ENCODE assay signal across 21 cellular contexts in the genomic region with DNA sequence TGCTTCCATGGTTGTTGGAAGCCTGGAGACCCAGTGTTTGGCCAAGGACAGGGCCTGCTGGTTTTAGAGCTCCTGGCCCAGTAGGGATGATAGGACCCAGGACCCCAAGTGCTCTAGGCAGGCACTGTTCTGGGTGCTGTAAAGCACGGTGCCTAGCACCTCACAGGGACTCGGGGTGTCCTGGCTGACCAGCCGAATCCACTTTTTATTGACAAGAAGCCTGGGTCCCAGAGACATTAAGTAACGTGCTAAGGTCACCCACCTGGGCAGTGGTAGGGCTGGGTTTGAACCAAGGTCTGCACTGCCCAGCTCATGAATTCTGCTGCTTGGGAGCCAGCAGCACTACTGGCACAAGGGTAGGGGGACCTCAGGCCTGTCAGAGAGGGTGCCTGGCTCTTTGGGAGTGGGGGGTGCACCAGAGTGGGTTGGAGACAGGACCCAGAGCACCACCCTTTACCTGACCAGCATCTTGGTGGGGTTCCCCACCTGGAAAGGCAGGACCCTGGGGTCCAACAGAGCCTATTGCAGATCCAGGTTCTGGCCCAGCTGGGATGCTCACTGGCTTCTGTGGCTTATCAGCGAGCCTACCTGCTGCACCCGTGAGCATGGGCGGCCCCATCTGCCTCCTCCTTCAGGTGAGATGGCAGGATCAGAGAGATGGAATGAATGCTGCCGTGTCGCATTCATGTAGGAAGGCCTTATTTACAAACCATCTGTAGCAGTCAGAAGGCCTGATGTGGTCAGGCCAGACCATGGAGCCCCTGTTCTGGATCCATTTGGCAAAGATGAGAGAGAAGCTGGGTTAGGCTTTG. TPM values are rescaled to one million over a fixed set of nuclear protein-coding genes. Genes with fewer than 3 reads are reported as not detected.
A peak's percentile ranks its signal among the peaks of the same experiment; 100 is the strongest.
DNase-seq lines count a peak whose midpoint lies in the region; ATAC-seq, FAIRE-seq and TF ChIP-seq lines count a peak whose summit lies in the region.
"Had no signal": no experiment of that assay in that cellular context is flagged by ENCODE, and none has a peak within 500 bp of the region (broad histone marks: within the 10 kb centered on the region; RNA-seq: fewer than 3 reads in every experiment).

No MANE protein-coding gene starts in this region.

- no peak for TF ChIP-seq EP300 in K562 (IDR thresholded peaks at IDR 0.05; ENCODE audit: low read length)

- H3K9me3 ChIP-seq in CD8-positive, alpha-beta T cell (ENCODE audit: low read length): peaks cover 10% of the 10 kb centered on the region
- no peaks in the 10 kb centered on the region for H3K9me3 ChIP-seq in K562 (replicated peaks; ENCODE audit: control insufficient read depth, insufficient read depth, low read depth, low read length)
- H3K9me3 ChIP-seq in naive thymus-derived CD4-positive, alpha-beta T cell (ENCODE audit: control insufficient read depth in 2 of 3, low read length in 3 of 3): peaks cover 0 to 12% (median 0%) of the 10 kb centered on the region in 3 experiments

- H4K20me1 ChIP-seq in K562 (replicated peaks; ENCODE audit: control insufficient read depth, insufficient read depth, low read length): peaks cover 65% of the 10 kb centered on the region

- TF ChIP-seq RAD21 in K562 (CRISPR knock-in tag; conservative IDR thresholded peaks at IDR 0.05 in 1 of 2, IDR thresholded peaks at IDR 0.05 in 1 of 2): no peak

- H3K9me1 ChIP-seq in K562 (ENCODE audit: control insufficient read depth, insufficient read depth, low read length): peaks cover 37% of the 10 kb centered on the region

- in situ Hi-C loops in K562 (cut with MboI): no loop called here

- H2AFZ ChIP-seq in K562 (ENCODE audit: low read depth, low read length): no peak overlapping the region

- H3K36me3 Mint-ChIP-seq in activated CD4-positive, alpha-beta T cell treated with anti-CD3 and anti-CD28 coated beads for 36 hours (ENCODE audit: low read depth): peaks cover 42% of the 10 kb centered on the region
- H3K36me3 Mint-ChIP-seq in CD8-positive, alpha-beta T cell: peaks cover 37% of the 10 kb centered on the region
- peaks cover 0 to 38% (median 33%) of the 10 kb centered on the region in 5 donors for H3K36me3 Mint-ChIP-seq in naive thymus-derived CD4-positive, alpha-beta T cell
- H3K36me3 Mint-ChIP-seq in T-helper 2 cell treated with Interferon-gamma antibody and Interleukin-4, amounts not matched to agents 5 μg/mL and 100 μg/mL, for 36 hours (ENCODE audit: low read depth): peaks cover 40% of the 10 kb centered on the region

- no peaks in the 10 kb centered on the region for H3K36me3 ChIP-seq in CD8-positive, alpha-beta T cell (ENCODE audit: insufficient read depth, low read length)
- H3K36me3 ChIP-seq in K562 (ENCODE audit: control insufficient read depth, insufficient read depth, low read length): peaks cover 13% of the 10 kb centered on the region; the same call in 2 of the 3 replicates
- peaks cover 0 to 4% (median 0%) of the 10 kb centered on the region in 3 experiments for H3K36me3 ChIP-seq in naive thymus-derived CD4-positive, alpha-beta T cell (ENCODE audit: control insufficient read depth in 2 of 3, insufficient read depth in 3 of 3, low read length in 3 of 3)

- 84% methylated on average over 9 of the region's 9 CpGs for WGBS in K562 (ENCODE audit: insufficient coverage, low coverage, missing lambda C conversion rate)

- TF ChIP-seq POLR2A in K562 (conservative IDR thresholded peaks at IDR 0.05): no peak

- H3K27ac ChIP-seq in CD8-positive, alpha-beta T cell (ENCODE audit: low read depth, low read length): no peak overlapping the region
- no peak overlapping the region for H3K27ac ChIP-seq in K562 (ENCODE audit: extremely low read depth, low read depth, low read length)
- H3K27ac ChIP-seq in naive thymus-derived CD4-positive, alpha-beta T cell (ENCODE audit: low read depth, low read length): peak overlapping the region; percentile 47
- H3K27ac ChIP-seq: 22Rv1 had no signal

- no peak for ATAC-seq in activated CD4-positive, alpha-beta T cell treated with anti-CD3 and anti-CD28 coated beads for 36 hours
- no peak for ATAC-seq in CD8-positive, alpha-beta T cell
- ATAC-seq in K562 (no peak), GM18511 (IDR thresholded peaks at IDR 0.05; ENCODE audit: unreplicated experiment) (no peak)
- no peak for ATAC-seq in naive thymus-derived CD4-positive, alpha-beta T cell

- no peak overlapping the region for H3K4me3 ChIP-seq in CD8-positive, alpha-beta T cell (ENCODE audit: low read depth, low read length)
- no peak overlapping the region for H3K4me3 ChIP-seq in K562
- no peak overlapping the region for H3K4me3 ChIP-seq in naive thymus-derived CD4-positive, alpha-beta T cell (ENCODE audit: low read length)

- intact Hi-C loops in activated CD4-positive, alpha-beta T cell treated with anti-CD3 and anti-CD28 coated beads for 36 hours (cut with DNase I, micrococcal nuclease): no loop called here
- intact Hi-C loops in CD8-positive, alpha-beta T cell (cut with DNase I, micrococcal nuclease): no loop called here
- intact Hi-C loops in K562 (cut with micrococcal nuclease): no loop called here
- intact Hi-C loops in naive thymus-derived CD4-positive, alpha-beta T cell (cut with micrococcal nuclease): no loop called here

- peaks cover 58% of the 10 kb centered on the region for H3K4me1 ChIP-seq in CD8-positive, alpha-beta T cell (ENCODE audit: insufficient read depth, low read length)
- peaks cover 0 to 20% of the 10 kb centered on the region in 2 experiments; a peak in 3 of 5 replicates for H3K4me1 ChIP-seq in K562 (replicated peaks in 1 of 2; ENCODE audit: control insufficient read depth in 2 of 2, insufficient read depth in 2 of 2, low read length in 2 of 2)
- H3K4me1 ChIP-seq in naive thymus-derived CD4-positive, alpha-beta T cell (ENCODE audit: control insufficient read depth in 2 of 2, insufficient read depth in 2 of 2, low read length in 2 of 2): peaks cover under 1 to 54% of the 10 kb centered on the region in 2 donors

- H3K27me3 ChIP-seq in CD8-positive, alpha-beta T cell (ENCODE audit: insufficient read depth, low read length): no peaks in the 10 kb centered on the region
- H3K27me3 ChIP-seq in K562 (ENCODE audit: control insufficient read depth in 2 of 2, insufficient read depth in 2 of 2, low read length in 2 of 2): no peaks in the 10 kb centered on the region
- H3K27me3 ChIP-seq in naive thymus-derived CD4-positive, alpha-beta T cell (ENCODE audit: control insufficient read depth in 2 of 2, insufficient read depth in 2 of 2, low read length in 2 of 2): no peaks in the 10 kb centered on the region

- H3K9me3 Mint-ChIP-seq in activated CD4-positive, alpha-beta T cell treated with anti-CD3 and anti-CD28 coated beads for 36 hours (ENCODE audit: low read depth): peaks cover 24% of the 10 kb centered on the region
- peaks cover 16% of the 10 kb centered on the region for H3K9me3 Mint-ChIP-seq in CD8-positive, alpha-beta T cell
- H3K9me3 Mint-ChIP-seq in naive thymus-derived CD4-positive, alpha-beta T cell: peaks cover 0 to 30% (median 13%) of the 10 kb centered on the region in 11 donors
- H3K9me3 Mint-ChIP-seq in T-helper 2 cell treated with Interferon-gamma antibody and Interleukin-4, amounts not matched to agents 5 μg/mL and 100 μg/mL, for 36 hours: peaks cover 32% of the 10 kb centered on the region

- CTCF ChIA-PET in activated CD4-positive, alpha-beta T cell treated with anti-CD3 and anti-CD28 coated beads for 36 hours (lab: Charles Lee): interaction anchor here (1.2 kb wide), 1 partner anchor 11 kb away, joined by 4 read pairs; no protein-coding TSS in a partner anchor
- CTCF ChIA-PET in CD8-positive, alpha-beta T cell (lab: Charles Lee): interaction anchor here (1.1 to 1.2 kb wide), 3 partner anchors 10 to 51 kb away, joined by 3 read pairs; no protein-coding TSS in a partner anchor
- CTCF ChIA-PET in K562 (lab: Yijun Ruan, JAX; ENCODE audit: low intra/inter-chr PET ratio): interaction anchor here (0.6 kb wide), 1 partner anchor 33 kb away, joined by 3 read pairs; no protein-coding TSS in a partner anchor
- CTCF ChIA-PET in naive thymus-derived CD4-positive, alpha-beta T cell (lab: Charles Lee): no interaction called here

- TF ChIP-seq CTCF in CD8-positive, alpha-beta T cell (IDR thresholded peaks at IDR 0.05): no peak
- TF ChIP-seq CTCF in K562 (IDR thresholded peaks at IDR 0.05 in 2 of 3, conservative IDR thresholded peaks at IDR 0.05 in 1 of 3; ENCODE audit: insufficient read depth in 2 of 3, low read depth in 1 of 3, low read length in 3 of 3): no peak

- no peak for FAIRE-seq in K562 (lab: Jason Lieb, UNC)
- FAIRE-seq: small intestine, urothelium cell line had no signal

- H3K4me2 ChIP-seq in K562 (ENCODE audit: insufficient read depth, low read length): no peak overlapping the region

- peaks cover 92% of the 10 kb centered on the region for H3K79me2 ChIP-seq in K562 (ENCODE audit: control insufficient read depth, insufficient read depth, low read length)

- no peak overlapping the region for H3K4me3 Mint-ChIP-seq in activated CD4-positive, alpha-beta T cell treated with anti-CD3 and anti-CD28 coated beads for 36 hours
- no peak overlapping the region for H3K4me3 Mint-ChIP-seq in CD8-positive, alpha-beta T cell
- peak overlapping the region in 4 of 10 donors; percentile 40 to 58 (median 43) for H3K4me3 Mint-ChIP-seq in naive thymus-derived CD4-positive, alpha-beta T cell
- no peak overlapping the region for H3K4me3 Mint-ChIP-seq in T-helper 2 cell treated with Interferon-gamma antibody and Interleukin-4, amounts not matched to agents 5 μg/mL and 100 μg/mL, for 36 hours
- H3K4me3 Mint-ChIP-seq: activated naive CD4-positive, alpha-beta T cell treated with anti-CD3 and anti-CD28 coated beads, Interleukin-2, amount 10 ng/mL, durations not matched to agents 7 days and 5 days; B cell had no signal

- DNase-seq in activated CD4-positive, alpha-beta T cell treated with anti-CD3 and anti-CD28 coated beads for 36 hours: no peak
- DNase-seq in activated CD4-positive, alpha-beta T cell treated with anti-CD3 and anti-CD28 coated beads, Interleukin-2, amount 50 U/mL, for 48 hours: no peak
- no peak for DNase-seq in CD8-positive, alpha-beta T cell
- peak in 3 of 4 experiments; percentile 53 to 60 (median 58) for DNase-seq in K562 (ENCODE audit: extremely low read depth in 1 of 4, low spot score in 3 of 4)
- DNase-seq in naive thymus-derived CD4-positive, alpha-beta T cell: no peak
- DNase-seq in T-helper 2 cell treated with Interferon-gamma antibody and Interleukin-4, amounts not matched to agents 5 μg/mL and 100 μg/mL, for 36 hours (ENCODE audit: low spot score): no peak
- no peak for DNase-seq in SW 1271 (lab: John Stamatoyannopoulos, UW)
- DNase-seq: activated naive CD4-positive, alpha-beta T cell treated with anti-CD3 and anti-CD28 coated beads, Interleukin-2, amount 10 ng/mL, durations not matched to agents 7 days and 5 days; activated T-cell treated with anti-CD3 and anti-CD28 coated beads for 4 hours; NCI-H1694; NCI-H2227 treated with DMSO at 0.1 percent for 48 hours; NCI-H774; SHP77; small intestine; stimulated activated CD4-positive, alpha-beta T cell treated with anti-CD3 and anti-CD28 coated beads, Interleukin-2, amount 100 ng/mL, for 48 hours; T-helper 1 cell had no signal

- POLR2A ChIA-PET in activated CD4-positive, alpha-beta T cell treated with anti-CD3 and anti-CD28 coated beads for 36 hours (lab: Charles Lee): interaction anchor here (2.1 kb wide), 1 partner anchor 11 kb away, joined by 8 read pairs; no protein-coding TSS in a partner anchor
- POLR2A ChIA-PET in CD8-positive, alpha-beta T cell (lab: Charles Lee): no interaction called here
- POLR2A ChIA-PET in K562 (lab: Yijun Ruan, JAX): interaction anchor here (0.6 to 80.1 kb wide), 5 partner anchors 15 to 46 kb away, joined by 3 to 3476 read pairs (median 4); partner anchors contain the start of genes BCR and RAB36
- POLR2A ChIA-PET in naive thymus-derived CD4-positive, alpha-beta T cell (lab: Charles Lee): no interaction called here

- no peaks in the 10 kb centered on the region for H3K27me3 Mint-ChIP-seq in activated CD4-positive, alpha-beta T cell treated with anti-CD3 and anti-CD28 coated beads for 36 hours
- H3K27me3 Mint-ChIP-seq in CD8-positive, alpha-beta T cell (ENCODE audit: low read depth): no peaks in the 10 kb centered on the region
- no peaks in the 10 kb centered on the region for H3K27me3 Mint-ChIP-seq in naive thymus-derived CD4-positive, alpha-beta T cell
- no peaks in the 10 kb centered on the region for H3K27me3 Mint-ChIP-seq in T-helper 2 cell treated with Interferon-gamma antibody and Interleukin-4, amounts not matched to agents 5 μg/mL and 100 μg/mL, for 36 hours (ENCODE audit: low read depth)
- H3K27me3 Mint-ChIP-seq: activated naive CD4-positive, alpha-beta T cell treated with anti-CD3 and anti-CD28 coated beads, Interleukin-2, amount 10 ng/mL, durations not matched to agents 7 days and 5 days; B cell; IgD-negative memory B cell had no signal

- peaks cover 64% of the 10 kb centered on the region for H3K4me1 Mint-ChIP-seq in activated CD4-positive, alpha-beta T cell treated with anti-CD3 and anti-CD28 coated beads for 36 hours
- peaks cover 50% of the 10 kb centered on the region for H3K4me1 Mint-ChIP-seq in CD8-positive, alpha-beta T cell (ENCODE audit: low read depth)
- peaks cover 28 to 91% (median 80%) of the 10 kb centered on the region in 7 donors for H3K4me1 Mint-ChIP-seq in naive thymus-derived CD4-positive, alpha-beta T cell
- peaks cover 3% of the 10 kb centered on the region for H3K4me1 Mint-ChIP-seq in T-helper 2 cell treated with Interferon-gamma antibody and Interleukin-4, amounts not matched to agents 5 μg/mL and 100 μg/mL, for 36 hours (ENCODE audit: low read depth)

- BruUV-seq in K562 (replicated peaks; lab: Mats Ljungman, UMichigan): no TSS peak

- peak overlapping the region; percentile 48 for H3K27ac Mint-ChIP-seq in activated CD4-positive, alpha-beta T cell treated with anti-CD3 and anti-CD28 coated beads for 36 hours
- peak overlapping the region; percentile 72 for H3K27ac Mint-ChIP-seq in CD8-positive, alpha-beta T cell
- H3K27ac Mint-ChIP-seq in naive thymus-derived CD4-positive, alpha-beta T cell: peak overlapping the region in 8 of 9 donors; percentile 66 to 92 (median 86)
- no peak overlapping the region for H3K27ac Mint-ChIP-seq in T-helper 2 cell treated with Interferon-gamma antibody and Interleukin-4, amounts not matched to agents 5 μg/mL and 100 μg/mL, for 36 hours
- H3K27ac Mint-ChIP-seq: B cell, IgD-negative memory B cell had no signal

- peak overlapping the region in 1 of 2 experiments; percentile 21; a peak in 2 of 4 replicates for H3K9ac ChIP-seq in K562 (ENCODE audit: insufficient read depth in 1 of 2, low read depth in 2 of 2, low read length in 2 of 2)

RNA-seq across cellular contexts. Expression of gene BCR, which starts 52.0 kb away (rescaled TPM):
- total RNA-seq in activated CD4-positive, alpha-beta T cell treated with anti-CD3 and anti-CD28 coated beads for 36 hours: 10 to 100 TPM; 45.5 to 58.0 TPM
- 10 to 100 TPM; 72.1 to 78.5 TPM for total RNA-seq in CD8-positive, alpha-beta T cell
- total RNA-seq in K562 (2011; cell fraction: chromatin; rRNA removed; ENCODE audit: low replicate concordance): 234 and 446 TPM in 2 replicates
- 279 and 314 TPM in 2 replicates for total RNA-seq in K562 (2011; cell fraction: nucleolus; rRNA removed)
- total RNA-seq in K562 (2011; cell fraction: nucleoplasm; rRNA removed): 196 and 222 TPM in 2 replicates
- 81.7 and 100 TPM in 2 replicates for total RNA-seq in K562 (2014; rRNA removed)
- total RNA-seq in K562 (2014; rRNA removed; fragmentation: Illumina TruSeq; extraction: Trizol): 27.5 and 45.6 TPM in 2 replicates
- total RNA-seq in K562 (2015; rRNA removed; fragmentation: Illumina TruSeq; extraction: Trizol): 65.7 and 68.4 TPM in 2 replicates
- 144 and 150 TPM in 2 replicates for total RNA-seq in K562 (2021)
- polyA plus RNA-seq in K562 (2011; rRNA removed): 20.9 and 36.8 TPM in 2 replicates
- polyA plus RNA-seq in K562 (2011; cell fraction: cytosol; rRNA removed): 26.4 and 31.1 TPM in 2 replicates
- polyA plus RNA-seq in K562 (2011; cell fraction: nucleus; rRNA removed): 57.9 and 76.9 TPM in 2 replicates
- 73.9 and 75.3 TPM in 2 replicates for polyA plus RNA-seq in K562 (2012)
- polyA plus RNA-seq in K562 (2014; fragmentation: Illumina TruSeq; extraction: Trizol): 45.8 and 60.4 TPM in 2 replicates
- polyA plus RNA-seq in K562 (2014; fragmentation: Nextera tagmentation; extraction: Ambion mirVana): under 1 TPM; 0.41 to 0.70 TPM
- polyA plus RNA-seq in K562 (2014; rRNA removed): 34.9 and 36.1 TPM in 2 replicates
- polyA minus RNA-seq in K562 (2011; rRNA and poly(A)+ RNA removed): 113 and 124 TPM in 2 replicates
- 132 and 181 TPM in 2 replicates for polyA minus RNA-seq in K562 (2011; cell fraction: cytosol; rRNA and poly(A)+ RNA removed)
- 138 and 300 TPM in 2 replicates for polyA minus RNA-seq in K562 (2011; cell fraction: nucleus; rRNA and poly(A)+ RNA removed)
- 100 to 1,000 TPM in 1 of 5 experiments, 10 to 100 TPM in 4; 56.2 to 103 (median 94.3) TPM for total RNA-seq in naive thymus-derived CD4-positive, alpha-beta T cell
- 10 to 100 TPM in 1 of 2 donors, 1 to 10 TPM in 1; 6.1 to 19.1 TPM for polyA plus RNA-seq in naive thymus-derived CD4-positive, alpha-beta T cell

Comparison
In these comparisons a context has a peak if more than half of its experiments do, and no peak if none do; other contexts are left out.
1. DNase-seq: peak in K562 (3 of 4); none in activated CD4-positive, alpha-beta T cell treated with anti-CD3 and anti-CD28 coated beads for 36 hours (single experiment), activated CD4-positive, alpha-beta T cell treated with anti-CD3 and anti-CD28 coated beads, Interleukin-2, amount 50 U/mL, for 48 hours (0 of 2), CD8-positive, alpha-beta T cell (0 of 7), naive thymus-derived CD4-positive, alpha-beta T cell (0 of 9), T-helper 2 cell treated with Interferon-gamma antibody and Interleukin-4, amounts not matched to agents 5 μg/mL and 100 μg/mL, for 36 hours (single experiment) and SW 1271 (0 of 2).
2. POLR2A ChIA-PET loops: an anchor here in activated CD4-positive, alpha-beta T cell treated with anti-CD3 and anti-CD28 coated beads for 36 hours (2.1 kb wide) and K562 (0.6 to 80.1 kb wide); none called in CD8-positive, alpha-beta T cell and naive thymus-derived CD4-positive, alpha-beta T cell.